ENCODE assay signal across 22 cellular contexts in genomic region chr3:192870785-192871184, GRCh38. TPM values are rescaled to one million over a fixed set of nuclear protein-coding genes. Genes with fewer than 3 reads are reported as not detected.
DNase-seq lines count a peak whose midpoint lies in the region; ATAC-seq and TF ChIP-seq lines count a peak whose summit lies in the region.
"Had no signal": no experiment of that assay in that cellular context is flagged by ENCODE, and none has a peak within 500 bp of the region (broad histone marks: within the 10 kb centered on the region; RNA-seq: fewer than 3 reads in every experiment).

No MANE protein-coding gene starts in this region.

- no peaks in the 10 kb centered on the region for H3K27me3 Mint-ChIP-seq in WTC11 (ENCODE audit: low read depth)
- H3K27me3 Mint-ChIP-seq in activated naive CD8-positive, alpha-beta T cell treated with anti-CD3 and anti-CD28 coated beads for 36 hours, result no peaks in the 10 kb centered on the region
- H3K27me3 Mint-ChIP-seq: CD4-positive, CD25-positive, alpha-beta regulatory T cell had no signal

- peak; percentile 52 for ATAC-seq in Right ventricle myocardium superior (ENCODE audit: poor library complexity)
- peak; percentile 60 for ATAC-seq in left ventricle myocardium superior
- no peak for ATAC-seq in WTC11
- ATAC-seq: CD8-positive, alpha-beta T cell; GM12878 had no signal

- H3K36me3 Mint-ChIP-seq in WTC11, result no peaks in the 10 kb centered on the region
- peaks cover 2% of the 10 kb centered on the region for H3K36me3 Mint-ChIP-seq in activated naive CD8-positive, alpha-beta T cell treated with anti-CD3 and anti-CD28 coated beads for 36 hours
- H3K36me3 Mint-ChIP-seq: CD4-positive, CD25-positive, alpha-beta regulatory T cell; CD8-positive, alpha-beta T cell had no signal

- H3K36me3 ChIP-seq in right atrium auricular region (no peaks in the 10 kb centered on the region), left ventricle myocardium inferior (no peaks in the 10 kb centered on the region)
- H3K36me3 ChIP-seq: BLaER1 had no signal

- intact Hi-C loops in Right ventricle myocardium superior (cut with DNase I), result no loop called here
- intact Hi-C loops in left ventricle myocardium superior (cut with micrococcal nuclease), result no loop called here
- intact Hi-C loops in left ventricle myocardium inferior (cut with micrococcal nuclease), result no loop called here

- H3K27me3 ChIP-seq in right atrium auricular region (no peaks in the 10 kb centered on the region), left ventricle myocardium inferior (ENCODE audit: low read depth) (no peaks in the 10 kb centered on the region)
- H3K27me3 ChIP-seq: BLaER1 had no signal

- peaks cover 0 to 25% of the 10 kb centered on the region in 2 donors for H3K4me1 ChIP-seq in right atrium auricular region
- peaks cover 50% of the 10 kb centered on the region for H3K4me1 ChIP-seq in left ventricle myocardium inferior
- H3K4me1 ChIP-seq: BLaER1 had no signal

- CTCF ChIA-PET in WTC11 (lab: Charles Lee), result no interaction called here

- H3K27ac Mint-ChIP-seq in WTC11, result peak overlapping the region; percentile 51; the same call in 1 of the 2 replicates
- H3K27ac Mint-ChIP-seq in activated naive CD8-positive, alpha-beta T cell treated with anti-CD3 and anti-CD28 coated beads for 36 hours, result no peak overlapping the region
- H3K27ac Mint-ChIP-seq: B cell; CD8-positive, alpha-beta T cell had no signal

- TF ChIP-seq CTCF in right atrium auricular region (IDR thresholded peaks at IDR 0.05) (no peak), left ventricle myocardium inferior (IDR thresholded peaks at IDR 0.05; ENCODE audit: borderline replicate concordance) (no peak), WTC11 (IDR thresholded peaks at IDR 0.05) (no peak)

- H3K4me1 Mint-ChIP-seq in WTC11, result peaks cover 75% of the 10 kb centered on the region
- no peaks in the 10 kb centered on the region for H3K4me1 Mint-ChIP-seq in activated naive CD8-positive, alpha-beta T cell treated with anti-CD3 and anti-CD28 coated beads for 36 hours
- H3K4me1 Mint-ChIP-seq: B cell had no signal

- POLR2A ChIA-PET in WTC11 (lab: Charles Lee), result interaction anchor here (0.6 kb wide), 1 partner anchor 44 kb away, joined by 3 read pairs; no protein-coding TSS in a partner anchor

- H3K4me3 ChIP-seq in right atrium auricular region (no peak overlapping the region), left ventricle myocardium inferior (no peak overlapping the region)
- H3K4me3 ChIP-seq: BLaER1, GM12878, GM23248 had no signal

- H3K4me3 Mint-ChIP-seq in WTC11, result no peak overlapping the region
- H3K4me3 Mint-ChIP-seq in activated naive CD8-positive, alpha-beta T cell treated with anti-CD3 and anti-CD28 coated beads for 36 hours, result no peak overlapping the region
- H3K4me3 Mint-ChIP-seq: B cell; CD4-positive, CD25-positive, alpha-beta regulatory T cell; CD8-positive, alpha-beta T cell had no signal

- H3K9me3 ChIP-seq in right atrium auricular region (no peaks in the 10 kb centered on the region), left ventricle myocardium inferior (replicated peaks) (no peaks in the 10 kb centered on the region)
- H3K9me3 ChIP-seq: BLaER1, Caco-2 had no signal

- H3K27ac ChIP-seq in right atrium auricular region, result no peak overlapping the region
- no peak overlapping the region for H3K27ac ChIP-seq in left ventricle myocardium inferior (replicated peaks)
- H3K27ac ChIP-seq: 22Rv1, BLaER1, C4-2B, GM23248 had no signal

- no peaks in the 10 kb centered on the region for H3K9me3 Mint-ChIP-seq in WTC11
- no peaks in the 10 kb centered on the region for H3K9me3 Mint-ChIP-seq in activated naive CD8-positive, alpha-beta T cell treated with anti-CD3 and anti-CD28 coated beads for 36 hours
- H3K9me3 Mint-ChIP-seq: CD8-positive, alpha-beta T cell had no signal

- DNase-seq in NOMO-1 treated with DMSO at 0.1 percent for 48 hours (lab: John Stamatoyannopoulos, UW; ENCODE audit: unreplicated experiment) (peak; percentile 13), NOMO-1 (lab: John Stamatoyannopoulos, UW; ENCODE audit: unreplicated experiment in 2 of 2) (no peak), Right ventricle myocardium superior (no peak), right atrium auricular region (ENCODE audit: low spot score) (no peak), left ventricle myocardium superior (no peak), left ventricle myocardium inferior (no peak), WTC11 (ENCODE audit: low spot score) (no peak)
- no peak for DNase-seq in activated naive CD8-positive, alpha-beta T cell treated with anti-CD3 and anti-CD28 coated beads for 36 hours
- DNase-seq: Caco-2; CD4-positive, CD25-positive, alpha-beta regulatory T cell; CD8-positive, alpha-beta T cell; DMS79; EL; GDM1; GM23248; H7; HCEC 1CT had no signal

TF ChIP-seq in WTC11, 78 proteins besides CTCF, POLR2A, EP300 and RAD21:
- TF ChIP-seq USF1 (CRISPR knock-in tag; IDR thresholded peaks at IDR 0.05) (no peak), ZNF396 (CRISPR knock-in tag; IDR thresholded peaks at IDR 0.05; ENCODE audit: borderline replicate concordance) (no peak), CDX4 (CRISPR knock-in tag; IDR thresholded peaks at IDR 0.05; ENCODE audit: borderline replicate concordance) (no peak), ZNF263 (CRISPR knock-in tag; IDR thresholded peaks at IDR 0.05; ENCODE audit: low read depth) (no peak), RORB (CRISPR knock-in tag; IDR thresholded peaks at IDR 0.05) (no peak), TEAD4 (CRISPR knock-in tag; IDR thresholded peaks at IDR 0.05) (no peak), ZNF281 (CRISPR knock-in tag; IDR thresholded peaks at IDR 0.05) (no peak), HMGXB4 (CRISPR knock-in tag; IDR thresholded peaks at IDR 0.05) (no peak), TP53 (CRISPR knock-in tag; IDR thresholded peaks at IDR 0.05) (no peak), HMGA2 (CRISPR knock-in tag; IDR thresholded peaks at IDR 0.05) (no peak), SMAD3 (CRISPR knock-in tag; IDR thresholded peaks at IDR 0.05; ENCODE audit: borderline replicate concordance) (no peak)

RNA-seq across cellular contexts. Expression of gene MB21D2, which starts 46.9 kb away (rescaled TPM):
- 1.7 TPM for total RNA-seq in Right ventricle myocardium superior
- total RNA-seq in right atrium auricular region, result 1 to 10 TPM; 3.7 to 5.9 TPM
- total RNA-seq in left ventricle myocardium superior, result 1.8 TPM
- 1.8 TPM for total RNA-seq in left ventricle myocardium inferior
- 14.0 to 19.7 TPM (median 15.5 TPM) in 3 replicates for total RNA-seq in WTC11 (2021)
- 1 to 10 TPM; 6.4 to 6.6 TPM for total RNA-seq in activated naive CD8-positive, alpha-beta T cell treated with anti-CD3 and anti-CD28 coated beads for 36 hours
